In the genomic region with DNA sequence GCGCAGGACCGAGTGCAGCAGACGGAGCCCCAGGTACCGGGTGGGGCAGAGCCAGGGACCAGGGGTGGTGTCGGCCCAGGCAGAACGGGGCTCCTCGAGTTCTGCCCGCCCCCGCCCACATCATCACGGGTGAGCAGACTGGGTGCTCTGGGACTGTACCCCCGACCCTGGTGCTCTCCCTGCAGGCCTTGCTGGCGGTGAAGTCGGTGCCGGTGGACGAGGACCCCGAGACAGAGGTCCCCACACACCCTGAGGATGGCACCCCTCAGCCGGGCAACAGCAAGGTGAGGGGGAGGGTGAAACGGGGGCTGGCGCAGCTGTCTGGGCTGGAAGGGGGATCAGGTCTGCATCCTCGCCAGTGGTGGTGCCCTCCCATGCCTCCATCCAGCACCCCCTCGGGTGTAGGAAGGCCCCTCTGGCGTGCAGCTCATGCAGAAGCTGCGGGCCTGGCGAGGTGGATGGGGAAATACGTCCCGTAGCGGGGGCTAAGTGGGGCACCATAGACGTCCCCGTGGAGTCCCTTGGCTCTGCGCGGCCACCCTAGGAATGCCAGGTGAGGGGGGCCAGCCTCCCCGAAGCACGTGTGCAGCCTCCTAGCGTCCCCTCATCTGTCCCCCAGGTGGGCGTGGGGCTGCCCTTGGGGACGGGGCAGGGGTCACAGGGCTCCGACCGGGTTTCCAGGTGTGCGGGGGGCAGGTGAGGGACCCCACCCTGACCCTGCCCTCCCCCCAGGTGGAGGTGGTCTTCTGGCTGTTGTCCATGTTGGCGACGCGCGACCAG, we compare ENCODE assay signal across 1 cellular context.
TF ChIP-seq lines count a peak whose summit lies in the region.

No MANE protein-coding gene starts in this region.

TF ChIP-seq in K562, 482 proteins besides CTCF, POLR2A, EP300 and RAD21 (continued from another document):
- TF ChIP-seq, protein P1, sequence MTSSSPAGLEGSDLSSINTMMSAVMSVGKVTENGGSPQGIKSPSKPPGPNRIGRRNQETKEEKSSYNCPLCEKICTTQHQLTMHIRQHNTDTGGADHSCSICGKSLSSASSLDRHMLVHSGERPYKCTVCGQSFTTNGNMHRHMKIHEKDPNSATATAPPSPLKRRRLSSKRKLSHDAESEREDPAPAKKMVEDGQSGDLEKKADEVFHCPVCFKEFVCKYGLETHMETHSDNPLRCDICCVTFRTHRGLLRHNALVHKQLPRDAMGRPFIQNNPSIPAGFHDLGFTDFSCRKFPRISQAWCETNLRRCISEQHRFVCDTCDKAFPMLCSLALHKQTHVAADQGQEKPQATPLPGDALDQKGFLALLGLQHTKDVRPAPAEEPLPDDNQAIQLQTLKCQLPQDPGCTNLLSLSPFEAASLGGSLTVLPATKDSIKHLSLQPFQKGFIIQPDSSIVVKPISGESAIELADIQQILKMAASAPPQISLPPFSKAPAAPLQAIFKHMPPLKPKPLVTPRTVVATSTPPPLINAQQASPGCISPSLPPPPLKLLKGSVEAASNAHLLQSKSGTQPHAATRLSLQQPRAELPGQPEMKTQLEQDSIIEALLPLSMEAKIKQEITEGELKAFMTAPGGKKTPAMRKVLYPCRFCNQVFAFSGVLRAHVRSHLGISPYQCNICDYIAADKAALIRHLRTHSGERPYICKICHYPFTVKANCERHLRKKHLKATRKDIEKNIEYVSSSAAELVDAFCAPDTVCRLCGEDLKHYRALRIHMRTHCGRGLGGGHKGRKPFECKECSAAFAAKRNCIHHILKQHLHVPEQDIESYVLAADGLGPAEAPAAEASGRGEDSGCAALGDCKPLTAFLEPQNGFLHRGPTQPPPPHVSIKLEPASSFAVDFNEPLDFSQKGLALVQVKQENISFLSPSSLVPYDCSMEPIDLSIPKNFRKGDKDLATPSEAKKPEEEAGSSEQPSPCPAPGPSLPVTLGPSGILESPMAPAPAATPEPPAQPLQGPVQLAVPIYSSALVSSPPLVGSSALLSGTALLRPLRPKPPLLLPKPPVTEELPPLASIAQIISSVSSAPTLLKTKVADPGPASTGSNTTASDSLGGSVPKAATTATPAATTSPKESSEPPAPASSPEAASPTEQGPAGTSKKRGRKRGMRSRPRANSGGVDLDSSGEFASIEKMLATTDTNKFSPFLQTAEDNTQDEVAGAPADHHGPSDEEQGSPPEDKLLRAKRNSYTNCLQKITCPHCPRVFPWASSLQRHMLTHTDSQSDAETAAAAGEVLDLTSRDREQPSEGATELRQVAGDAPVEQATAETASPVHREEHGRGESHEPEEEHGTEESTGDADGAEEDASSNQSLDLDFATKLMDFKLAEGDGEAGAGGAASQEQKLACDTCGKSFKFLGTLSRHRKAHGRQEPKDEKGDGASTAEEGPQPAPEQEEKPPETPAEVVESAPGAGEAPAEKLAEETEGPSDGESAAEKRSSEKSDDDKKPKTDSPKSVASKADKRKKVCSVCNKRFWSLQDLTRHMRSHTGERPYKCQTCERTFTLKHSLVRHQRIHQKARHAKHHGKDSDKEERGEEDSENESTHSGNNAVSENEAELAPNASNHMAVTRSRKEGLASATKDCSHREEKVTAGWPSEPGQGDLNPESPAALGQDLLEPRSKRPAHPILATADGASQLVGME (CRISPR knock-in tag; IDR thresholded peaks at IDR 0.05), result no peak
- TF ChIP-seq ERF (CRISPR knock-in tag; IDR thresholded peaks at IDR 0.05) (no peak), STAT5B (CRISPR knock-in tag; IDR thresholded peaks at IDR 0.05) (no peak), YY1 (IDR thresholded peaks at IDR 0.05; ENCODE audit: borderline replicate concordance in 1 of 3, control insufficient read depth in 1 of 3, extremely low read depth in 1 of 3, insufficient read depth in 3 of 3, insufficient read length in 1 of 3, insufficient replicate concordance in 2 of 3, low read depth in 1 of 3, low read length in 2 of 3) (no peak), NCOA1 (IDR thresholded peaks at IDR 0.05; ENCODE audit: low read depth) (no peak), FIP1L1 (IDR thresholded peaks at IDR 0.05; ENCODE audit: low read depth, low read length, poor library complexity, severe bottlenecking) (peak; percentile 48), MEF2A (IDR thresholded peaks at IDR 0.05; ENCODE audit: control insufficient read depth, low read depth, low read length) (no peak), ZNF133 (CRISPR knock-in tag; IDR thresholded peaks at IDR 0.05) (no peak), RBM14 (IDR thresholded peaks at IDR 0.05; ENCODE audit: borderline replicate concordance, insufficient read depth, low read depth, low read length) (no peak), CSDE1 (IDR thresholded peaks at IDR 0.05) (no peak), EGR1 (conservative IDR thresholded peaks at IDR 0.05) (peak; percentile 62), STAG1 (CRISPR knock-in tag; IDR thresholded peaks at IDR 0.05; ENCODE audit: borderline replicate concordance) (peak; percentile 31; the same call in 1 of the 2 replicates), DMBX1 (CRISPR knock-in tag; IDR thresholded peaks at IDR 0.05; ENCODE audit: borderline replicate concordance) (no peak), ZNF780A (CRISPR knock-in tag; IDR thresholded peaks at IDR 0.05) (peak; percentile 9; the same call in 1 of the 2 replicates), MYBL2 (IDR thresholded peaks at IDR 0.05; ENCODE audit: low read depth) (no peak), MYBL2 (CRISPR knock-in tag; IDR thresholded peaks at IDR 0.05; ENCODE audit: borderline replicate concordance) (0 out of 2 replicates have a peak, but pooled peaks have one; percentile 29), KDM5B (IDR thresholded peaks at IDR 0.05; ENCODE audit: insufficient replicate concordance, low read depth, low read length) (no peak), ZSCAN29 (IDR thresholded peaks at IDR 0.05) (no peak), SNRNP70 (optimal IDR thresholded peaks at IDR 0.05; ENCODE audit: low read depth, low read length) (no peak), CEBPG (CRISPR knock-in tag; IDR thresholded peaks at IDR 0.05) (no peak), CEBPG (tag; conservative IDR thresholded peaks at IDR 0.05 in 1 of 2, IDR thresholded peaks at IDR 0.05 in 1 of 2) (no peak), MBD2 (IDR thresholded peaks at IDR 0.05; ENCODE audit: borderline replicate concordance, low read depth) (0 out of 2 replicates have a peak, but pooled peaks have one; percentile 1), ZNF696 (CRISPR knock-in tag; conservative IDR thresholded peaks at IDR 0.05) (no peak), ZBTB7A (IDR thresholded peaks at IDR 0.05; ENCODE audit: borderline replicate concordance, control insufficient read depth, low read depth, low read length) (peak; percentile 6; the same call in 1 of the 2 replicates), KDM2B (CRISPR knock-in tag; IDR thresholded peaks at IDR 0.05) (no peak), RBFOX2 (IDR thresholded peaks at IDR 0.05; ENCODE audit: low read depth, low read length) (peak; percentile 38), POLR2G (IDR thresholded peaks at IDR 0.05; ENCODE audit: low read depth, low read length) (peak; percentile 68), ZFPM2 (CRISPR knock-in tag; IDR thresholded peaks at IDR 0.05) (no peak)
- TF ChIP-seq, protein P2, sequence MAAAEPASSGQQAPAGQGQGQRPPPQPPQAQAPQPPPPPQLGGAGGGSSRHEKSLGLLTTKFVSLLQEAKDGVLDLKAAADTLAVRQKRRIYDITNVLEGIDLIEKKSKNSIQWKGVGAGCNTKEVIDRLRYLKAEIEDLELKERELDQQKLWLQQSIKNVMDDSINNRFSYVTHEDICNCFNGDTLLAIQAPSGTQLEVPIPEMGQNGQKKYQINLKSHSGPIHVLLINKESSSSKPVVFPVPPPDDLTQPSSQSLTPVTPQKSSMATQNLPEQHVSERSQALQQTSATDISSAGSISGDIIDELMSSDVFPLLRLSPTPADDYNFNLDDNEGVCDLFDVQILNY (CRISPR knock-in tag; IDR thresholded peaks at IDR 0.05), result no peak
- TF ChIP-seq, protein P3, sequence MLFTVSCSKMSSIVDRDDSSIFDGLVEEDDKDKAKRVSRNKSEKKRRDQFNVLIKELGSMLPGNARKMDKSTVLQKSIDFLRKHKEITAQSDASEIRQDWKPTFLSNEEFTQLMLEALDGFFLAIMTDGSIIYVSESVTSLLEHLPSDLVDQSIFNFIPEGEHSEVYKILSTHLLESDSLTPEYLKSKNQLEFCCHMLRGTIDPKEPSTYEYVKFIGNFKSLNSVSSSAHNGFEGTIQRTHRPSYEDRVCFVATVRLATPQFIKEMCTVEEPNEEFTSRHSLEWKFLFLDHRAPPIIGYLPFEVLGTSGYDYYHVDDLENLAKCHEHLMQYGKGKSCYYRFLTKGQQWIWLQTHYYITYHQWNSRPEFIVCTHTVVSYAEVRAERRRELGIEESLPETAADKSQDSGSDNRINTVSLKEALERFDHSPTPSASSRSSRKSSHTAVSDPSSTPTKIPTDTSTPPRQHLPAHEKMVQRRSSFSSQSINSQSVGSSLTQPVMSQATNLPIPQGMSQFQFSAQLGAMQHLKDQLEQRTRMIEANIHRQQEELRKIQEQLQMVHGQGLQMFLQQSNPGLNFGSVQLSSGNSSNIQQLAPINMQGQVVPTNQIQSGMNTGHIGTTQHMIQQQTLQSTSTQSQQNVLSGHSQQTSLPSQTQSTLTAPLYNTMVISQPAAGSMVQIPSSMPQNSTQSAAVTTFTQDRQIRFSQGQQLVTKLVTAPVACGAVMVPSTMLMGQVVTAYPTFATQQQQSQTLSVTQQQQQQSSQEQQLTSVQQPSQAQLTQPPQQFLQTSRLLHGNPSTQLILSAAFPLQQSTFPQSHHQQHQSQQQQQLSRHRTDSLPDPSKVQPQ (CRISPR knock-in tag; IDR thresholded peaks at IDR 0.05; ENCODE audit: borderline replicate concordance), result no peak
- TF ChIP-seq, protein P4, sequence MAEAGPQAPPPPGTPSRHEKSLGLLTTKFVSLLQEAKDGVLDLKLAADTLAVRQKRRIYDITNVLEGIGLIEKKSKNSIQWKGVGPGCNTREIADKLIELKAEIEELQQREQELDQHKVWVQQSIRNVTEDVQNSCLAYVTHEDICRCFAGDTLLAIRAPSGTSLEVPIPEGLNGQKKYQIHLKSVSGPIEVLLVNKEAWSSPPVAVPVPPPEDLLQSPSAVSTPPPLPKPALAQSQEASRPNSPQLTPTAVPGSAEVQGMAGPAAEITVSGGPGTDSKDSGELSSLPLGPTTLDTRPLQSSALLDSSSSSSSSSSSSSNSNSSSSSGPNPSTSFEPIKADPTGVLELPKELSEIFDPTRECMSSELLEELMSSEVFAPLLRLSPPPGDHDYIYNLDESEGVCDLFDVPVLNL (CRISPR knock-in tag; IDR thresholded peaks at IDR 0.05; ENCODE audit: low read depth), result no peak
- TF ChIP-seq, protein P5, sequence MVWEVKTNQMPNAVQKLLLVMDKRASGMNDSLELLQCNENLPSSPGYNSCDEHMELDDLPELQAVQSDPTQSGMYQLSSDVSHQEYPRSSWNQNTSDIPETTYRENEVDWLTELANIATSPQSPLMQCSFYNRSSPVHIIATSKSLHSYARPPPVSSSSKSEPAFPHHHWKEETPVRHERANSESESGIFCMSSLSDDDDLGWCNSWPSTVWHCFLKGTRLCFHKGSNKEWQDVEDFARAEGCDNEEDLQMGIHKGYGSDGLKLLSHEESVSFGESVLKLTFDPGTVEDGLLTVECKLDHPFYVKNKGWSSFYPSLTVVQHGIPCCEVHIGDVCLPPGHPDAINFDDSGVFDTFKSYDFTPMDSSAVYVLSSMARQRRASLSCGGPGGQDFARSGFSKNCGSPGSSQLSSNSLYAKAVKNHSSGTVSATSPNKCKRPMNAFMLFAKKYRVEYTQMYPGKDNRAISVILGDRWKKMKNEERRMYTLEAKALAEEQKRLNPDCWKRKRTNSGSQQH (CRISPR knock-in tag; IDR thresholded peaks at IDR 0.05), result 0 out of 2 replicates have a peak, but pooled peaks have one; percentile 15
- TF ChIP-seq, protein P6, sequence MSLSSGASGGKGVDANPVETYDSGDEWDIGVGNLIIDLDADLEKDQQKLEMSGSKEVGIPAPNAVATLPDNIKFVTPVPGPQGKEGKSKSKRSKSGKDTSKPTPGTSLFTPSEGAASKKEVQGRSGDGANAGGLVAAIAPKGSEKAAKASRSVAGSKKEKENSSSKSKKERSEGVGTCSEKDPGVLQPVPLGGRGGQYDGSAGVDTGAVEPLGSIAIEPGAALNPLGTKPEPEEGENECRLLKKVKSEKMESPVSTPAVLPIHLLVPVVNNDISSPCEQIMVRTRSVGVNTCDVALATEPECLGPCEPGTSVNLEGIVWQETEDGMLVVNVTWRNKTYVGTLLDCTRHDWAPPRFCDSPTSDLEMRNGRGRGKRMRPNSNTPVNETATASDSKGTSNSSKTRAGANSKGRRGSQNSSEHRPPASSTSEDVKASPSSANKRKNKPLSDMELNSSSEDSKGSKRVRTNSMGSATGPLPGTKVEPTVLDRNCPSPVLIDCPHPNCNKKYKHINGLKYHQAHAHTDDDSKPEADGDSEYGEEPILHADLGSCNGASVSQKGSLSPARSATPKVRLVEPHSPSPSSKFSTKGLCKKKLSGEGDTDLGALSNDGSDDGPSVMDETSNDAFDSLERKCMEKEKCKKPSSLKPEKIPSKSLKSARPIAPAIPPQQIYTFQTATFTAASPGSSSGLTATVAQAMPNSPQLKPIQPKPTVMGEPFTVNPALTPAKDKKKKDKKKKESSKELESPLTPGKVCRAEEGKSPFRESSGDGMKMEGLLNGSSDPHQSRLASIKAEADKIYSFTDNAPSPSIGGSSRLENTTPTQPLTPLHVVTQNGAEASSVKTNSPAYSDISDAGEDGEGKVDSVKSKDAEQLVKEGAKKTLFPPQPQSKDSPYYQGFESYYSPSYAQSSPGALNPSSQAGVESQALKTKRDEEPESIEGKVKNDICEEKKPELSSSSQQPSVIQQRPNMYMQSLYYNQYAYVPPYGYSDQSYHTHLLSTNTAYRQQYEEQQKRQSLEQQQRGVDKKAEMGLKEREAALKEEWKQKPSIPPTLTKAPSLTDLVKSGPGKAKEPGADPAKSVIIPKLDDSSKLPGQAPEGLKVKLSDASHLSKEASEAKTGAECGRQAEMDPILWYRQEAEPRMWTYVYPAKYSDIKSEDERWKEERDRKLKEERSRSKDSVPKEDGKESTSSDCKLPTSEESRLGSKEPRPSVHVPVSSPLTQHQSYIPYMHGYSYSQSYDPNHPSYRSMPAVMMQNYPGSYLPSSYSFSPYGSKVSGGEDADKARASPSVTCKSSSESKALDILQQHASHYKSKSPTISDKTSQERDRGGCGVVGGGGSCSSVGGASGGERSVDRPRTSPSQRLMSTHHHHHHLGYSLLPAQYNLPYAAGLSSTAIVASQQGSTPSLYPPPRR (CRISPR knock-in tag; IDR thresholded peaks at IDR 0.05; ENCODE audit: borderline replicate concordance), result no peak
